ENCODE assay signal across 8 cellular contexts in the genomic region with DNA sequence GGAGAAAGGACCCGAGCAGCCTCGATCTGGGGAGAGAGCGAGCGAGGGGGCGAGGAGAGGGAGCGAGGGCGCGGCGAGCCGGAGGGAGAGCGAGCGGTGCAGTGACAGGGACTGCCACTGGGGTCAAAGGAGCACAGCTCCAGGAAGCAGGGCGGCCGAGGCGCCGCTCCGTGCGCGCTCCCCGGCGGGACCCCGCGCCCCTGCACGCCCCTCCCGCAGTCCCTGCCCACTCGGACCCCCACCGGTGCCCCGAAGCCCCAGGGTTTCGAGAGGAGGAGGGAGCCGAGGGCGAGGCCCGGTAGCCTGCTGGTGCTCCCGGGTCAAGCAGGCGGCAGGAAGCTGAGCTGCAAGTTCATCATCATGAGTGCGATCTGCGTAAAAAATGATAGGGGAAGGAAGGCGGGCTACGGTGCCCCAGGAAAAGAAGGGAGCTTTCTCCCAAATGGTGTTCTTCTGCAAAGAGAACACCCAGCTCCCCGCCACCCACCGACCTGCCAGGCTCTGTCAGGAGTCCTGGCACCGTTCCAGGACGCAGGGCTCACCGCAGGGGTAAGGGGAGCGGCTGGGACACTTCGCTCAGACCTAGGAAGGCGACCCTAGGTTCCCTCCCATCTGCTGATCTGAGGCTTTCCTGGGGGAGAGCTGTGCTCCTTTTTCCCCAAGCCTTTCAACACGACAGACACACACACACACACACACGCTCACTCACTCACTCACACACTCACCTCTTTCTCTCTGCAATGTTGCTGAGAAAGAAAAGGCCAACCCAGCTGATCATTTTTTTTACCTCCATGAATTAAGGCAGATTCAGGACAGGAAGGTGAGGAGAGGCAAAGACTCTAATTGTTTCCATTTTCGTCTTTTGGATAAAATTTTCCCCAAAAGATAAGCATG. TPM values are rescaled to one million over a fixed set of nuclear protein-coding genes. Genes with fewer than 3 reads are reported as not detected.
DNase-seq lines count a peak whose midpoint lies in the region; ATAC-seq and TF ChIP-seq lines count a peak whose summit lies in the region.

A gene with protein sequence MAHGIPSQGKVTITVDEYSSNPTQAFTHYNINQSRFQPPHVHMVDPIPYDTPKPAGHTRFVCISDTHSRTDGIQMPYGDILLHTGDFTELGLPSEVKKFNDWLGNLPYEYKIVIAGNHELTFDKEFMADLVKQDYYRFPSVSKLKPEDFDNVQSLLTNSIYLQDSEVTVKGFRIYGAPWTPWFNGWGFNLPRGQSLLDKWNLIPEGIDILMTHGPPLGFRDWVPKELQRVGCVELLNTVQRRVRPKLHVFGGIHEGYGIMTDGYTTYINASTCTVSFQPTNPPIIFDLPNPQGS (minus strand): TSS at position 103 of the 894 bp plus-strand sequence. CDS start 5,980 bp downstream, outside the sequence.

- H3K27ac ChIP-seq in mammary epithelial cell (ENCODE audit: insufficient read depth, low read depth, low read length), result no peak within 1 kb of the TSS

- peak within 1 kb of the TSS; percentile 39 for H2AFZ ChIP-seq in mammary epithelial cell (ENCODE audit: low read depth, low read length)

- CTCF ChIA-PET in mammary epithelial cell (lab: Charles Lee; ENCODE audit: low non-redundant PET), result no interaction called here

- DNase-seq in stimulated activated CD4-positive, alpha-beta T cell treated with anti-CD3 and anti-CD28 coated beads, Interleukin-4, amount 100 ng/mL, for 1 hour, result peak; percentile 26
- DNase-seq in stimulated activated CD4-positive, alpha-beta T cell treated with anti-CD3 and anti-CD28 coated beads, Interleukin-1b, Interleukin-23, amount 100 ng/mL, for 48 hours, result no peak
- DNase-seq in NCI-H526 (lab: John Stamatoyannopoulos, UW) (peak; percentile 49 to 87), mammary epithelial cell (no peak), kidney tubule cell (ENCODE audit: low spot score) (peak; percentile 40), activated gamma-delta T cell treated with Interleukin-2 at 50 U/mL for 16 hours (no peak)
- DNase-seq in stimulated activated naive CD8-positive, alpha-beta T cell treated with anti-CD3 and anti-CD28 coated beads, Interleukin-15, Interleukin-2, amounts not matched to agents 100 U/mL and 50 U/mL, for 24 hours, result peak; percentile 39

- H3K79me2 ChIP-seq in mammary epithelial cell (ENCODE audit: insufficient read depth, low read length), result no peaks in the 10 kb centered on the region

- H3K4me3 ChIP-seq in mammary epithelial cell (replicated peaks in 1 of 3; ENCODE audit: insufficient read depth in 1 of 3, low read depth in 2 of 3, low read length in 3 of 3), result peak within 1 kb of the TSS in 2 of 3 experiments; percentile 16 to 24

- no TSS peak for BruUV-seq in mammary epithelial cell (replicated peaks; lab: Mats Ljungman, UMichigan)

- no peaks in the 10 kb centered on the region for H4K20me1 ChIP-seq in mammary epithelial cell (ENCODE audit: insufficient read depth, low read length)

- intact Hi-C loops in mammary epithelial cell (cut with micrococcal nuclease), result no loop called here

- ATAC-seq in HG02623 (IDR thresholded peaks at IDR 0.05; ENCODE audit: unreplicated experiment), result peak; percentile 91
- peak; percentile 77 for ATAC-seq in stimulated activated naive CD8-positive, alpha-beta T cell treated with anti-CD3 and anti-CD28 coated beads, Interleukin-15, Interleukin-2, amounts not matched to agents 100 U/mL and 50 U/mL, for 24 hours

- in situ Hi-C loops in mammary epithelial cell (cut with MboI; ENCODE audit: low sequenced_read_pairs in 2 of 2), result no loop called here

- TF ChIP-seq CTCF in mammary epithelial cell (conservative IDR thresholded peaks at IDR 0.05 in 1 of 2, IDR thresholded peaks at IDR 0.05 in 1 of 2; ENCODE audit: extremely low read depth in 1 of 2, insufficient read depth in 1 of 2, low read depth in 1 of 2, low read length in 2 of 2), result no peak

- peaks cover 8% of the 10 kb centered on the region for H3K4me1 ChIP-seq in mammary epithelial cell (ENCODE audit: insufficient read depth, low read length)

- 29% methylated on average over 11 of the region's 49 CpGs for WGBS in mammary epithelial cell (ENCODE audit: low coverage, missing lambda C conversion rate)

- no peaks in the 10 kb centered on the region for H3K36me3 ChIP-seq in mammary epithelial cell (ENCODE audit: insufficient read depth, low read length)

- no peaks in the 10 kb centered on the region for H3K9me3 ChIP-seq in mammary epithelial cell (replicated peaks; ENCODE audit: insufficient read depth, low read length)

- peak within 1 kb of the TSS; percentile 71 for H3K4me2 ChIP-seq in mammary epithelial cell (ENCODE audit: insufficient read depth, low read depth, low read length)

- peaks cover 43% of the 10 kb centered on the region for H3K27me3 ChIP-seq in mammary epithelial cell (ENCODE audit: insufficient read depth, low read length)

- no peak within 1 kb of the TSS for H3K9ac ChIP-seq in mammary epithelial cell (ENCODE audit: insufficient read depth, low read length)

- dilution Hi-C loops in mammary epithelial cell (cut with HindIII; ENCODE audit: low sequenced_read_pairs), result no loop called here

RNA-seq across cellular contexts. Expression of the gene that starts here (rescaled TPM):
- under 1 TPM in 1 of 2 donors, not detected in 1; 0.17 TPM for total RNA-seq in mammary epithelial cell
- not detected for polyA plus RNA-seq in mammary epithelial cell
- 1.3 TPM for polyA minus RNA-seq in mammary epithelial cell

Comparison
In these comparisons a context has a peak if more than half of its experiments do, and no peak if none do; other contexts are left out.
1. DNase-seq: peak in stimulated activated CD4-positive, alpha-beta T cell treated with anti-CD3 and anti-CD28 coated beads, Interleukin-4, amount 100 ng/mL, for 1 hour (single experiment), NCI-H526 (2 of 2), kidney tubule cell (single experiment) and stimulated activated naive CD8-positive, alpha-beta T cell treated with anti-CD3 and anti-CD28 coated beads, Interleukin-15, Interleukin-2, amounts not matched to agents 100 U/mL and 50 U/mL, for 24 hours (single experiment); none in stimulated activated CD4-positive, alpha-beta T cell treated with anti-CD3 and anti-CD28 coated beads, Interleukin-1b, Interleukin-23, amount 100 ng/mL, for 48 hours (single experiment), mammary epithelial cell (single experiment) and activated gamma-delta T cell treated with Interleukin-2 at 50 U/mL for 16 hours (single experiment).